Comparison of ENCODE assay signal across 16 cellular contexts in genomic region chr15:85684174-85684710, GRCh38.
"Had no signal": no experiment of that assay in that cellular context is flagged by ENCODE, and none has a peak within 500 bp of the region (broad histone marks: within the 10 kb centered on the region; RNA-seq: fewer than 3 reads in every experiment).

No MANE protein-coding gene starts in this region.

- H3K27me3 ChIP-seq: brain microvascular endothelial cell, esophagus squamous epithelium, stomach, thyroid gland had no signal

- H3K4me3 ChIP-seq: esophagus squamous epithelium, stomach, thyroid gland had no signal

- H3K27ac ChIP-seq: brain microvascular endothelial cell, esophagus squamous epithelium, stomach, thyroid gland had no signal

- H3K9me3 Mint-ChIP-seq: T-helper 2 cell treated with Interferon-gamma antibody and Interleukin-4, amounts not matched to agents 5 μg/mL and 100 μg/mL, for 36 hours had no signal

- H3K27ac Mint-ChIP-seq: T-helper 2 cell treated with Interferon-gamma antibody and Interleukin-4, amounts not matched to agents 5 μg/mL and 100 μg/mL, for 36 hours had no signal

- H3K4me3 Mint-ChIP-seq: T-helper 2 cell treated with Interferon-gamma antibody and Interleukin-4, amounts not matched to agents 5 μg/mL and 100 μg/mL, for 36 hours had no signal

- DNase-seq: activated CD4-positive, alpha-beta T cell treated with anti-CD3 and anti-CD28 coated beads for 1 hour; activated CD4-positive, alpha-beta T cell treated with anti-CD3 and anti-CD28 coated beads, Interleukin-2, amount 50 U/mL, for 48 hours; activated naive CD4-positive, alpha-beta T cell treated with anti-CD3 and anti-CD28 coated beads, Interleukin-2, amount 50 U/mL, for 16 hours; amygdala; brain microvascular endothelial cell; esophagus squamous epithelium; foreskin fibroblast; head of caudate nucleus; islet precursor cell; mesenchymal stem cell; stimulated activated CD4-positive, alpha-beta T cell treated with anti-CD3 and anti-CD28 coated beads, Interleukin-15, amount 100 ng/mL, for 24 hours; stimulated activated CD4-positive, alpha-beta T cell treated with anti-CD3 and anti-CD28 coated beads, Interleukin-4, amount 100 ng/mL, for 24 hours; stomach; thyroid gland had no signal

- H3K9me3 ChIP-seq: esophagus squamous epithelium, stomach, thyroid gland had no signal

- ATAC-seq: left lobe of liver had no signal
